In genomic region chr20:62616728-62617621, GRCh38 we compare ENCODE assay signal across 1 cellular context.
TF ChIP-seq lines count a peak whose summit lies in the region.

No MANE protein-coding gene starts in this region.

TF ChIP-seq in GM12878, 131 proteins besides CTCF, POLR2A, EP300 and RAD21 (continued from another document):
- TF ChIP-seq BCL3 (IDR thresholded peaks at IDR 0.05; ENCODE audit: borderline replicate concordance, insufficient read depth, low read depth, low read length, poor library complexity, severe bottlenecking) (no peak), MEF2B (IDR thresholded peaks at IDR 0.05; ENCODE audit: partially characterized antibody, poor library complexity, severe bottlenecking) (peak; percentile 84), USF2 (IDR thresholded peaks at IDR 0.05; ENCODE audit: borderline replicate concordance, low read depth, low read length) (no peak), NR2F1 (conservative IDR thresholded peaks at IDR 0.05) (peak; percentile 53; the same call in 1 of the 2 replicates), RUNX3 (IDR thresholded peaks at IDR 0.05; ENCODE audit: low read length) (peak; percentile 22; the same call in 1 of the 2 replicates), LARP7 (IDR thresholded peaks at IDR 0.05) (peak; percentile 59; the same call in 1 of the 2 replicates)
